In the genomic region with DNA sequence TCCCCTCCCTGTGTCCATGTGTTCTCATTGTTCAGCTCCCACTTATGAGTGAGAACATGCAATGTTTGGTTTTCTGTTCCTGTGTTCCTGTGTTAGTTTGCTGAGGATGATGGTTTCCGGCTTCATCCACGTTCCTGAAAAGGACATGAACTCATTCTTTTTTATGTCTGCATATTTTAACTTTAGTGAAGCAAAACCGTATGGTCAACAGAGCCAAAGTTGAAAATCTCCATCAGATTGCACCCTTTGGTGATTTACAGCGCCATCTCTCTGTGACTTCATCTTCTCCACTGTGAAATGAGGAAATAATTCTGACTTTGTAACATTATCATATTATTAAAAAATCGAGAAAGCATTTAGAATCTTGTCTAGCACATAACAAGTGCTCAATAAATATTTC, we compare ENCODE assay signal across 1 cellular context.
TF ChIP-seq lines count a peak whose summit lies in the region.

No MANE protein-coding gene starts in this region.

TF ChIP-seq in IMR-90, 13 proteins besides CTCF, POLR2A, EP300 and RAD21:
- peak; percentile 48 for TF ChIP-seq SMC3 (IDR thresholded peaks at IDR 0.05; ENCODE audit: low read depth, low read length)
- no peak for TF ChIP-seq BHLHE40 (IDR thresholded peaks at IDR 0.05; ENCODE audit: low read depth, low read length)
